In the genomic region with DNA sequence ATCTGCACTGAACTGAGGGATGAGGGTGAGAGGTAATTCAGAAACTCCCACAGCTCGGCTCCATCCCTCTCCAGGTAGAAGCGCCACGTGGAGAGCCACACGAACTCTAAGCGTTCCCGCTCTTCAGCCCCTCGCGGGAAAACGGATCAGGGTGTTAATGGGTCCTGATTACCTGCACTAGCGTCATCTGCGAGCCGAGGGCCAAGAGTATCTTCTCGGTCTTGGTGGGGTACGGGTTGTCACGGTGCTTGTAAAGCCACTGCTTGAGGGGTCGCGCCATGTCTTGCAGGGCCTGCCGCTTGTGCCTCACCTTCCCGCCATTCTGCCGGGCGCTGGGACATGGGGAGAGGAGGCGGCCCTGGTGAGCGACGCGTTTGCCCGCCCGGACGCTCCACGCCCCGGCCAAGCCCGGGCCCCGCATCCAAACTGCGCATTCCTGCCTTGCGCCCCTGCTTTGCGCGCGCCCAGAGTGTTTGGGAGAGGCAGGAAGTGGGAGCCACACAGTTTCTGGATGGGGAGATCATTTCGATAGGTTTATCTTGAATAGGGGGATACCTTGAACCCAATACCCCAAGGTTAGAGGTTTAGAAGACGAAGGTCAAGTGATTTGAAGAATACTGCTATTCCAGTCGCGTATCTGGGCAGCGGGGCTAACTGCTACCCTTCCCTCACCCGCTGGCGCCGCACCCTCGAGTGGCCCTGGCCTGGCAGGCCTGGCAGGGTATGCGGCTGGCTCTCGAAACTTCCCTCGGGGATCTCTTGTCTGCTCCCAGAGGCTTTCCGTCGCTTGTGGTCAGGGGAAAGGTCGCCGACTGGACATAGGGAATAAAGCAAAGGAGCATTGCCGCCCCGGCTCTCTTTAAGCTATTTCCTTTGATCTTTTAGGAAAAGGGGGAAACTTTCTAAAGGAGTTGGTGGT, we compare ENCODE assay signal across 7 cellular contexts. TPM values are rescaled to one million over a fixed set of nuclear protein-coding genes. Genes with fewer than 3 reads are reported as not detected.
DNase-seq lines count a peak whose midpoint lies in the region; ATAC-seq, FAIRE-seq and TF ChIP-seq lines count a peak whose summit lies in the region.

No MANE protein-coding gene starts in this region.

- FAIRE-seq in HepG2 (lab: Jason Lieb, UNC), result no peak

- CTCF ChIA-PET in HepG2 (lab: Yijun Ruan, JAX; ENCODE audit: low intra/inter-chr PET ratio, low total read pairs), result interaction anchor here (0.6 to 1.6 kb wide), 3 partner anchors 438 to 640 kb away, joined by 3 to 14 read pairs (median 9); no protein-coding TSS in a partner anchor

- in situ Hi-C loops in HepG2 (cut with HindIII; ENCODE audit: extremely low pct_ligation_motif_present, low pct_unique_long_range_greater_than_20kb), result loop anchor here (5.0 to 25.0 kb wide), 2 partner anchors 436 to 646 kb away; no protein-coding TSS in a partner anchor

- no peak overlapping the region for H3K27ac Mint-ChIP-seq in brain

- TF ChIP-seq CTCF in LNCaP clone FGC (IDR thresholded peaks at IDR 0.05; ENCODE audit: control insufficient read depth, extremely low read depth, insufficient read depth) (no peak), brain (conservative IDR thresholded peaks at IDR 0.05) (no peak), HepG2 (CRISPR knock-in tag; IDR thresholded peaks at IDR 0.05) (no peak)

- H3K9me3 ChIP-seq in HepG2 (ENCODE audit: low read length) (no peaks in the 10 kb centered on the region), subcutaneous abdominal adipose tissue (ENCODE audit: control insufficient read depth in 5 of 5, low read length in 5 of 5) (no peaks in the 10 kb centered on the region)

- peaks cover 25% of the 10 kb centered on the region for H3K4me1 Mint-ChIP-seq in brain

- intact Hi-C loops in HepG2 (cut with micrococcal nuclease; ENCODE audit: unreplicated experiment), result loop anchor here (1.0 to 5.0 kb wide), 4 partner anchors 438 to 640 kb away; a partner anchor contains a TSS

- no peak for TF ChIP-seq POLR2A in HepG2 (IDR thresholded peaks at IDR 0.05; ENCODE audit: insufficient read depth in 1 of 2, low read depth in 2 of 2, low read length in 2 of 2)

- H3K4me3 Mint-ChIP-seq in brain, result peak overlapping the region; percentile 77 to 88 (median 84)

- peaks cover 0 to 2% (median 0%) of the 10 kb centered on the region in 5 experiments for H3K9me3 Mint-ChIP-seq in brain

- 58% methylated on average over 35 of the region's 55 CpGs for WGBS in HepG2 (ENCODE audit: low lambda C conversion rate)

- peak overlapping the region; percentile 82 for H3K4me2 ChIP-seq in HepG2 (ENCODE audit: low read depth, low read length)

- peaks cover 74% of the 10 kb centered on the region for H3K27me3 Mint-ChIP-seq in brain

- TF ChIP-seq RAD21 in HepG2 (CRISPR knock-in tag; IDR thresholded peaks at IDR 0.05), result no peak

- no peaks in the 10 kb centered on the region for H3K36me3 Mint-ChIP-seq in brain

- no peak overlapping the region for H2AFZ ChIP-seq in HepG2 (ENCODE audit: low read length)

- H3K4me1 ChIP-seq in HepG2 (ENCODE audit: insufficient read depth, low read length) (peaks cover 20% of the 10 kb centered on the region), subcutaneous abdominal adipose tissue (ENCODE audit: control insufficient read depth in 5 of 5, insufficient read depth in 5 of 5, low read length in 5 of 5) (peaks cover 3 to 55% (median 50%) of the 10 kb centered on the region in 5 donors)

- H4K20me1 ChIP-seq in HepG2 (ENCODE audit: insufficient read depth, low read length), result no peaks in the 10 kb centered on the region

- no TSS peak for BruUV-seq in HepG2 (replicated peaks; lab: Mats Ljungman, UMichigan)

- peaks cover 8 to 33% of the 10 kb centered on the region in 2 experiments for H3K27me3 ChIP-seq in HepG2 (ENCODE audit: control insufficient read depth in 1 of 2, insufficient read depth in 2 of 2, low read length in 2 of 2)
- H3K27me3 ChIP-seq in subcutaneous abdominal adipose tissue (ENCODE audit: control insufficient read depth in 5 of 5, insufficient read depth in 4 of 5, low read length in 5 of 5), result peaks cover 12 to 45% (median 28%) of the 10 kb centered on the region in 5 donors

- no peaks in the 10 kb centered on the region for H3K79me2 ChIP-seq in HepG2 (ENCODE audit: insufficient read depth, low read length)

- DNase-seq in LNCaP clone FGC (ENCODE audit: low read depth) (no peak), HepG2 (ENCODE audit: low spot score) (no peak), NOMO-1 treated with DMSO at 0.1 percent for 48 hours (lab: John Stamatoyannopoulos, UW; ENCODE audit: unreplicated experiment) (no peak), NCI-H146 (lab: John Stamatoyannopoulos, UW) (no peak), DMS 273 treated with DMSO at 0.1 percent for 48 hours (lab: John Stamatoyannopoulos, UW) (no peak)

- H3K36me3 ChIP-seq in HepG2 (replicated peaks in 1 of 2; ENCODE audit: control insufficient read depth in 1 of 2, insufficient read depth in 2 of 2, low read length in 2 of 2) (no peaks in the 10 kb centered on the region), subcutaneous abdominal adipose tissue (ENCODE audit: control insufficient read depth in 5 of 5, insufficient read depth in 5 of 5, low read length in 5 of 5) (no peaks in the 10 kb centered on the region)

- H3K9ac ChIP-seq in HepG2 (ENCODE audit: insufficient read depth, low read depth, low read length) (no peak overlapping the region), subcutaneous abdominal adipose tissue (ENCODE audit: low read length in 5 of 5) (peak overlapping the region in 2 of 5 donors; percentile 6 to 77)

- H3K27ac ChIP-seq in HepG2 (ENCODE audit: extremely low read length, insufficient read depth, low read length), result no peak overlapping the region
- H3K27ac ChIP-seq in subcutaneous abdominal adipose tissue (ENCODE audit: low read depth, low read length), result peak overlapping the region; percentile 57

- no peak for TF ChIP-seq EP300 in HepG2 (IDR thresholded peaks at IDR 0.05; ENCODE audit: low read depth in 2 of 2, low read length in 2 of 2)
- TF ChIP-seq EP300 in HepG2 (CRISPR knock-in tag; IDR thresholded peaks at IDR 0.05; ENCODE audit: borderline replicate concordance), result no peak

- ATAC-seq in HepG2, result no peak

- H3K4me3 ChIP-seq in LNCaP clone FGC (ENCODE audit: low read depth, low read length) (peak overlapping the region; percentile 55; the same call in 1 of the 2 replicates), HepG2 (replicated peaks in 1 of 3; ENCODE audit: insufficient read depth in 1 of 3, low read depth in 2 of 3, low read length in 3 of 3) (peak overlapping the region in 1 of 3 experiments; percentile 79; a peak in 1 of 6 replicates), subcutaneous abdominal adipose tissue (ENCODE audit: low read depth in 1 of 5, low read length in 5 of 5) (peak overlapping the region; percentile 36 to 84 (median 72))

- POLR2A ChIA-PET in HepG2 (lab: Yijun Ruan, JAX), result no interaction called here

TF ChIP-seq in HepG2, 621 proteins besides CTCF, POLR2A, EP300 and RAD21:
- peak; percentile 10; the same call in 1 of the 2 replicates for TF ChIP-seq MTF2 (CRISPR knock-in tag; IDR thresholded peaks at IDR 0.05; ENCODE audit: borderline replicate concordance)
- no peak for TF ChIP-seq ZNF34 (CRISPR knock-in tag; IDR thresholded peaks at IDR 0.05; ENCODE audit: borderline replicate concordance)
TF ChIP-seq in HepG2: peak in this region for 1.

RNA-seq across cellular contexts. Expression of a gene that starts 4.2 kb away (rescaled TPM):
- 0.61 TPM for polyA plus RNA-seq in brain (ENCODE audit: insufficient read depth, low read depth, low replicate concordance)
- not detected in 2 replicates for total RNA-seq in HepG2 (2016; rRNA removed; fragmentation: Illumina TruSeq; extraction: Trizol)
- total RNA-seq in HepG2 (2016; cell fraction: cytosol; rRNA removed; fragmentation: Illumina TruSeq; extraction: Trizol; ENCODE audit: low read depth), result not detected in 2 replicates
- not detected in 2 replicates for total RNA-seq in HepG2 (2016; cell fraction: insoluble cytoplasmic fraction; rRNA removed; fragmentation: Illumina TruSeq; extraction: Trizol)
- total RNA-seq in HepG2 (2016; cell fraction: membrane; rRNA removed; fragmentation: Illumina TruSeq; extraction: Trizol), result not detected in 2 replicates
- total RNA-seq in HepG2 (2016; cell fraction: nucleus; rRNA removed; fragmentation: Illumina TruSeq; extraction: Trizol), result not detected in 2 replicates
- not detected in 2 replicates for polyA plus RNA-seq in HepG2 (2011; rRNA removed)
- polyA plus RNA-seq in HepG2 (2011; cell fraction: cytosol; rRNA removed), result not detected in 2 replicates
- polyA plus RNA-seq in HepG2 (2011; cell fraction: nucleus; rRNA removed), result not detected in 2 replicates
- polyA plus RNA-seq in HepG2 (2012), result not detected in 2 replicates
- polyA plus RNA-seq in HepG2 (2016; cell fraction: cytosol; fragmentation: Illumina TruSeq; extraction: Trizol; ENCODE audit: low read depth), result not detected in 2 replicates
- not detected in 2 replicates for polyA plus RNA-seq in HepG2 (2016; cell fraction: insoluble cytoplasmic fraction; fragmentation: Illumina TruSeq; extraction: Trizol; ENCODE audit: low read depth)
- not detected in 2 replicates for polyA plus RNA-seq in HepG2 (2016; cell fraction: membrane; fragmentation: Illumina TruSeq; extraction: Trizol; ENCODE audit: low read depth)
- not detected in 2 replicates for polyA plus RNA-seq in HepG2 (2016; cell fraction: nucleus; fragmentation: Illumina TruSeq; extraction: Trizol; ENCODE audit: insufficient read depth, low read depth)
- polyA minus RNA-seq in HepG2 (2011; rRNA and poly(A)+ RNA removed; ENCODE audit: low replicate concordance), result not detected in 2 replicates
- not detected in 2 replicates for polyA minus RNA-seq in HepG2 (2011; cell fraction: cytosol; rRNA and poly(A)+ RNA removed)
- polyA minus RNA-seq in HepG2 (2011; cell fraction: nucleus; rRNA and poly(A)+ RNA removed), result not detected in 2 replicates
